Comparison of ENCODE assay signal across 26 cellular contexts in genomic region chr5:5542654-5543053, GRCh38.
DNase-seq lines count a peak whose midpoint lies in the region; ATAC-seq and TF ChIP-seq lines count a peak whose summit lies in the region.
"Had no signal": no experiment of that assay in that cellular context is flagged by ENCODE, and none has a peak within 500 bp of the region (broad histone marks: within the 10 kb centered on the region; RNA-seq: fewer than 3 reads in every experiment).

No MANE protein-coding gene starts in this region.

- H3K4me1 Mint-ChIP-seq in endothelial cell (ENCODE audit: unreplicated experiment) (no peaks in the 10 kb centered on the region), progenitor cell of endocrine pancreas (ENCODE audit: low read depth) (peaks cover 3% of the 10 kb centered on the region)
- H3K4me1 Mint-ChIP-seq: CD4-positive, alpha-beta memory T cell; T-helper 17 cell had no signal

- H3K79me1 ChIP-seq in mesendoderm (ENCODE audit: low read length), result no peaks in the 10 kb centered on the region

- H3K36me3 ChIP-seq in mesendoderm (ENCODE audit: control insufficient read depth, insufficient read depth, low read length), result no peaks in the 10 kb centered on the region
- H3K36me3 ChIP-seq: BLaER1 treated with 17β-estradiol and CSF1 and Interleukin-3, amounts not matched to agents 10 nM and 100 nM; Peyer's patch had no signal

- no CpG with 5 or more reads among the region's 4 CpGs for WGBS in mesendoderm (ENCODE audit: extremely low coverage, insufficient coverage, low lambda C conversion rate)

- H4K5ac ChIP-seq in mesendoderm (ENCODE audit: low read length), result no peak overlapping the region

- no peak overlapping the region for H3K23ac ChIP-seq in mesendoderm (ENCODE audit: low read length)

- H3K9me3 Mint-ChIP-seq in endothelial cell (ENCODE audit: unreplicated experiment) (no peaks in the 10 kb centered on the region), progenitor cell of endocrine pancreas (ENCODE audit: low read depth) (peaks cover 3% of the 10 kb centered on the region)

- TF ChIP-seq CTCF in endothelial cell (IDR thresholded peaks at IDR 0.05; ENCODE audit: unreplicated experiment) (no peak), progenitor cell of endocrine pancreas (IDR thresholded peaks at IDR 0.05; ENCODE audit: unreplicated experiment) (no peak)

- no peak overlapping the region for H2AK5ac ChIP-seq in mesendoderm (ENCODE audit: low read length)

- no peak overlapping the region for H3K4me3 ChIP-seq in mesendoderm (ENCODE audit: low read length)
- H3K4me3 ChIP-seq: BLaER1 treated with 17β-estradiol and CSF1 and Interleukin-3, amounts not matched to agents 10 nM and 100 nM; GM12878; Peyer's patch; SK-N-MC had no signal

- no peaks in the 10 kb centered on the region for H3K36me3 Mint-ChIP-seq in endothelial cell (ENCODE audit: low read depth, unreplicated experiment)
- H3K36me3 Mint-ChIP-seq in progenitor cell of endocrine pancreas (ENCODE audit: insufficient read depth), result no peaks in the 10 kb centered on the region
- H3K36me3 Mint-ChIP-seq: CD4-positive, alpha-beta memory T cell had no signal

- no peak overlapping the region for H2BK120ac ChIP-seq in mesendoderm (ENCODE audit: low read depth, low read length)

- ATAC-seq in GM21526 (IDR thresholded peaks at IDR 0.05; ENCODE audit: low FRiP score, unreplicated experiment), result no peak
- ATAC-seq: GM12878, HepG2, T-helper 17 cell had no signal

- H4K8ac ChIP-seq in mesendoderm (ENCODE audit: low read depth, low read length), result no peak overlapping the region

- no peak overlapping the region for H3K4me2 ChIP-seq in mesendoderm (ENCODE audit: low read length)

- no peak overlapping the region for H3K56ac ChIP-seq in mesendoderm (ENCODE audit: low read length)

- H3K27me3 Mint-ChIP-seq in endothelial cell (ENCODE audit: unreplicated experiment) (no peaks in the 10 kb centered on the region), progenitor cell of endocrine pancreas (peaks cover 3% of the 10 kb centered on the region)

- no peak overlapping the region for H2BK5ac ChIP-seq in mesendoderm (ENCODE audit: low read length)

- no peak overlapping the region for H3K4me3 Mint-ChIP-seq in endothelial cell (ENCODE audit: unreplicated experiment)
- H3K4me3 Mint-ChIP-seq in progenitor cell of endocrine pancreas (ENCODE audit: low read depth), result no peak overlapping the region
- H3K4me3 Mint-ChIP-seq: CD4-positive, alpha-beta memory T cell; T-helper 17 cell had no signal

- no peak overlapping the region for H2BK15ac ChIP-seq in mesendoderm (replicated peaks; ENCODE audit: low read depth)

- H3K27ac Mint-ChIP-seq in endothelial cell (ENCODE audit: unreplicated experiment) (no peak overlapping the region), progenitor cell of endocrine pancreas (no peak overlapping the region)
- H3K27ac Mint-ChIP-seq: CD4-positive, alpha-beta memory T cell; T-helper 17 cell had no signal

- H3K4me1 ChIP-seq in mesendoderm (ENCODE audit: control insufficient read depth, low read depth, low read length), result no peaks in the 10 kb centered on the region
- H3K4me1 ChIP-seq: Peyer's patch had no signal

- no peaks in the 10 kb centered on the region for H3K79me2 ChIP-seq in mesendoderm (ENCODE audit: control insufficient read depth, insufficient read depth, low read length)

- no peak overlapping the region for H3K4ac ChIP-seq in mesendoderm (ENCODE audit: low read depth, low read length)

- H3K18ac ChIP-seq in mesendoderm (ENCODE audit: low read length), result no peak overlapping the region

- no peak overlapping the region for H3K27ac ChIP-seq in mesendoderm (ENCODE audit: low read depth, low read length)
- H3K27ac ChIP-seq: BLaER1 treated with 17β-estradiol and CSF1 and Interleukin-3, amounts not matched to agents 10 nM and 100 nM; Peyer's patch; SK-N-MC had no signal

- no peaks in the 10 kb centered on the region for H3K27me3 ChIP-seq in mesendoderm (ENCODE audit: insufficient read depth, low read length, poor library complexity)
- H3K27me3 ChIP-seq: BLaER1 treated with 17β-estradiol and CSF1 and Interleukin-3, amounts not matched to agents 10 nM and 100 nM; Peyer's patch had no signal

- DNase-seq in NCI-H345 (lab: John Stamatoyannopoulos, UW) (peak; percentile 47), NCI-H345 treated with DMSO at 0.1 percent for 48 hours (lab: John Stamatoyannopoulos, UW; ENCODE audit: unreplicated experiment) (no peak), HUDEP-2 (lab: John Stamatoyannopoulos, UW; ENCODE audit: unreplicated experiment in 76 of 76) (peak in 47 of 76 experiments; percentile 0 to 49 (median 15)), OCI-M1 (lab: John Stamatoyannopoulos, UW) (peak; percentile 4), mesendoderm (peak; percentile 33), endothelial cell (ENCODE audit: low spot score) (no peak), progenitor cell of endocrine pancreas (ENCODE audit: low spot score, unreplicated experiment) (no peak)
- DNase-seq: CD4-positive, alpha-beta memory T cell; COR-L47; DMS79; EL; GDM1; Kasumi-1; NCI-H1105 treated with DMSO at 0.1 percent for 48 hours; NCI-H146; NCI-H1930; NCI-H446 treated with DMSO at 0.1 percent for 48 hours; NCI-H526; Peyer's patch; SHP77 treated with DMSO at 0.1 percent for 48 hours; T-helper 17 cell had no signal

- H3K9ac ChIP-seq in mesendoderm (ENCODE audit: low read length), result no peak overlapping the region
- H3K9ac ChIP-seq: BLaER1 treated with 17β-estradiol and CSF1 and Interleukin-3, amounts not matched to agents 10 nM and 100 nM had no signal

Comparison
In these comparisons a context has a peak if more than half of its experiments do, and no peak if none do; other contexts are left out.
1. DNase-seq: peak in NCI-H345 (single experiment), HUDEP-2 (47 of 76), OCI-M1 (single experiment) and mesendoderm (single experiment); none in NCI-H345 treated with DMSO at 0.1 percent for 48 hours (single experiment), endothelial cell (single experiment) and progenitor cell of endocrine pancreas (single experiment).